In genomic region chr7:156092307-156092706, GRCh38 we compare ENCODE assay signal across 24 cellular contexts.
"Had no signal": no experiment of that assay in that cellular context is flagged by ENCODE, and none has a peak within 500 bp of the region (broad histone marks: within the 10 kb centered on the region; RNA-seq: fewer than 3 reads in every experiment).

No MANE protein-coding gene starts in this region.

- H3K27ac ChIP-seq: neural progenitor cell, ovary, parathyroid adenoma, psoas muscle, right lobe of liver, sigmoid colon, stomach, thoracic aorta, thyroid gland, tibial nerve, upper lobe of left lung, uterus had no signal

- H3K9ac ChIP-seq: neural progenitor cell, parathyroid adenoma had no signal

- H3K4me2 ChIP-seq: neural progenitor cell had no signal

- DNase-seq: natural killer cell; occipital lobe; ovary; psoas muscle; right cardiac atrium; right lobe of liver; sigmoid colon; small intestine; stimulated activated CD4-positive, alpha-beta T cell treated with anti-CD3 and anti-CD28 coated beads, Interleukin-15, amount 100 ng/mL, for 24 hours; stimulated activated CD4-positive, alpha-beta T cell treated with anti-CD3 and anti-CD28 coated beads, Interleukin-2, amount 100 ng/mL, for 24 hours; stimulated activated CD4-positive, alpha-beta T cell treated with anti-CD3 and anti-CD28 coated beads, Interleukin-2, amount 100 ng/mL, for 48 hours; stimulated activated CD4-positive, alpha-beta T cell treated with anti-CD3 and anti-CD28 coated beads, Interleukin-4, amount 100 ng/mL, for 24 hours; stimulated activated naive B cell treated with anti-CD40 and anti-IgM and Interleukin-4, amounts not matched to agents 10 μg/mL and 1 μg/mL and 100 μg/mL, for 72 hours; stimulated activated naive CD4-positive, alpha-beta T cell treated with Interleukin-2 at 50 U/mL for 16 hours; stomach; thyroid gland; trophoblast cell; upper lobe of left lung; uterus had no signal

- H3K4me3 ChIP-seq: neural progenitor cell, ovary, psoas muscle, right lobe of liver, sigmoid colon, stomach, thoracic aorta, thyroid gland, tibial nerve, upper lobe of left lung, uterus had no signal

- H3K36me3 ChIP-seq: neural progenitor cell, ovary, right lobe of liver, sigmoid colon, stomach, thoracic aorta, thyroid gland, tibial nerve, upper lobe of left lung, uterus had no signal

- H3K4me1 ChIP-seq: neural progenitor cell, parathyroid adenoma, psoas muscle, right lobe of liver, sigmoid colon, stomach, tibial nerve, upper lobe of left lung, uterus had no signal

- ATAC-seq: psoas muscle; right cardiac atrium; right lobe of liver; stimulated activated effector memory CD8-positive, alpha-beta T cell treated with anti-CD3 and anti-CD28 coated beads, Interleukin-12 subunit alpha, Interleukin-12 subunit beta, amount 100 ng/mL, for 72 hours; stimulated activated naive B cell treated with anti-CD40 and anti-IgM and Interleukin-4, amounts not matched to agents 10 μg/mL and 1 μg/mL and 100 μg/mL, for 72 hours had no signal

- H3K27me3 ChIP-seq: neural progenitor cell, ovary, right lobe of liver, thyroid gland, tibial nerve, upper lobe of left lung, uterus had no signal

- H3K9me3 ChIP-seq: ovary, psoas muscle, right lobe of liver, sigmoid colon, thoracic aorta, thyroid gland, tibial nerve, upper lobe of left lung, uterus had no signal
